In the genomic region with DNA sequence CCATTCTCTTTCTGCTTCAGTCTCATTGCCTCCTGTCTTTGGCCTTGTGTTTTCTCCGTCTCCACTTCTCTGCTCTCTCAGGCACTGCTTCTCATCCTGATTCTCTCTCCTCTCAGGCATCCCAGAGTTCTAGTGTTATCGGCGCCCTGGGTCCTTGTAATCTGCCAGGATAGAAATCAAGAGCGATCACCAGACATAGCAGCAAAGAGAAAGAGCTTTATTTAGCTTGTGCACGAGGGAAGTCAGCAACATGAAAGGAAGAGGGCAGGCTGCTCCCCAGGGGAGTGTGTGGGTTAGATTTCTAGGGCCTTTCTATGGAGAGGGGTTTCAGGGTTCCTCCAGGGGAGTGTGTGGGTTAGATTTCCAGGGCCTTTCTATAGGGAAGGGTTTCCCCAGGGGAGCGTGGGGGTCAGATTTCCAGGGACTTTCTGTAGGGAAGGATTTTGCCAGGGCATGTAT, we compare ENCODE assay signal across 10 cellular contexts. TPM values are rescaled to one million over a fixed set of nuclear protein-coding genes. Genes with fewer than 3 reads are reported as not detected.
A peak's percentile ranks its signal among the peaks of the same experiment; 100 is the strongest.
DNase-seq lines count a peak whose midpoint lies in the region; ATAC-seq and FAIRE-seq lines count a peak whose summit lies in the region.
"Had no signal": no experiment of that assay in that cellular context is flagged by ENCODE, and none has a peak within 500 bp of the region (broad histone marks: within the 10 kb centered on the region; RNA-seq: fewer than 3 reads in every experiment).

No MANE protein-coding gene starts in this region.

- H3K27me3 Mint-ChIP-seq in activated CD8-positive, alpha-beta memory T cell treated with anti-CD3 and anti-CD28 coated beads, Interleukin-2, amount 10 ng/mL, durations not matched to agents 7 days and 5 days, result no peaks in the 10 kb centered on the region
- no peaks in the 10 kb centered on the region for H3K27me3 Mint-ChIP-seq in activated T-cell treated with anti-CD3 and anti-CD28 coated beads, Interleukin-2, amount 50 U/mL, for 4 hours (ENCODE audit: low read depth)

- H2AFZ ChIP-seq in neuron (ENCODE audit: low read depth, low read length), result peak overlapping the region; percentile 85

- CTCF ChIA-PET in activated CD8-positive, alpha-beta memory T cell treated with anti-CD3 and anti-CD28 coated beads, Interleukin-2, amount 10 ng/mL, durations not matched to agents 7 days and 5 days (lab: Charles Lee), result interaction anchor here (0.8 to 3.1 kb wide), 5 partner anchors 8 to 24 kb away, joined by 3 to 8 read pairs (median 4); no protein-coding TSS in a partner anchor

- no peaks in the 10 kb centered on the region for H3K27me3 ChIP-seq in neuron (ENCODE audit: insufficient read depth, low read length)

- H3K4me1 Mint-ChIP-seq in activated CD8-positive, alpha-beta memory T cell treated with anti-CD3 and anti-CD28 coated beads, Interleukin-2, amount 10 ng/mL, durations not matched to agents 7 days and 5 days, result peaks cover 54% of the 10 kb centered on the region
- peaks cover 43% of the 10 kb centered on the region for H3K4me1 Mint-ChIP-seq in activated T-cell treated with anti-CD3 and anti-CD28 coated beads, Interleukin-2, amount 50 U/mL, for 4 hours (ENCODE audit: low read depth)

- no peak for FAIRE-seq in RCC 7860 (lab: Jason Lieb, UNC)
- FAIRE-seq: TTC549 had no signal

- peaks cover 5% of the 10 kb centered on the region for H3K36me3 Mint-ChIP-seq in activated CD8-positive, alpha-beta memory T cell treated with anti-CD3 and anti-CD28 coated beads, Interleukin-2, amount 10 ng/mL, durations not matched to agents 7 days and 5 days
- H3K36me3 Mint-ChIP-seq in activated T-cell treated with anti-CD3 and anti-CD28 coated beads, Interleukin-2, amount 50 U/mL, for 4 hours (ENCODE audit: insufficient read depth), result peaks cover 8% of the 10 kb centered on the region

- H3K36me3 ChIP-seq in neuron (ENCODE audit: insufficient read depth, low read length), result no peaks in the 10 kb centered on the region

- H3K4me1 ChIP-seq in neuron (ENCODE audit: insufficient read depth, low read length), result peaks cover 14% of the 10 kb centered on the region

- ATAC-seq in activated CD8-positive, alpha-beta memory T cell treated with anti-CD3 and anti-CD28 coated beads, Interleukin-2, amount 10 ng/mL, durations not matched to agents 7 days and 5 days, result peak; percentile 20
- peak; percentile 13 for ATAC-seq in HG03139 (IDR thresholded peaks at IDR 0.05; ENCODE audit: unreplicated experiment)
- peak; percentile 15 to 16 for ATAC-seq in activated T-cell treated with anti-CD3 and anti-CD28 coated beads, Interleukin-2, amount 50 U/mL, for 4 hours

- H3K4me3 Mint-ChIP-seq in activated CD8-positive, alpha-beta memory T cell treated with anti-CD3 and anti-CD28 coated beads, Interleukin-2, amount 10 ng/mL, durations not matched to agents 7 days and 5 days, result no peak overlapping the region
- no peak overlapping the region for H3K4me3 Mint-ChIP-seq in activated T-cell treated with anti-CD3 and anti-CD28 coated beads, Interleukin-2, amount 50 U/mL, for 4 hours

- H3K27ac Mint-ChIP-seq in activated CD8-positive, alpha-beta memory T cell treated with anti-CD3 and anti-CD28 coated beads, Interleukin-2, amount 10 ng/mL, durations not matched to agents 7 days and 5 days, result no peak overlapping the region

- H3K9me3 ChIP-seq in neuron (ENCODE audit: low read length), result no peaks in the 10 kb centered on the region

- H3K9me3 Mint-ChIP-seq in activated CD8-positive, alpha-beta memory T cell treated with anti-CD3 and anti-CD28 coated beads, Interleukin-2, amount 10 ng/mL, durations not matched to agents 7 days and 5 days (ENCODE audit: low read depth), result peaks cover 6% of the 10 kb centered on the region
- H3K9me3 Mint-ChIP-seq in activated T-cell treated with anti-CD3 and anti-CD28 coated beads, Interleukin-2, amount 50 U/mL, for 4 hours, result peaks cover 6% of the 10 kb centered on the region

- DNase-seq in activated CD8-positive, alpha-beta memory T cell treated with anti-CD3 and anti-CD28 coated beads, Interleukin-2, amount 10 ng/mL, durations not matched to agents 7 days and 5 days, result no peak
- no peak for DNase-seq in activated CD8-positive, alpha-beta memory T cell treated with anti-CD3 and anti-CD28 coated beads, Interleukin-2, amount 50 U/mL, for 4 hours
- DNase-seq in activated T-cell treated with anti-CD3 and anti-CD28 coated beads, Interleukin-2, amount 50 U/mL, for 4 hours, result no peak
- DNase-seq in RCC 7860 (ENCODE audit: low spot score), result no peak
- DNase-seq in NCI-H2196 (lab: John Stamatoyannopoulos, UW; ENCODE audit: unreplicated experiment), result no peak
- no peak for DNase-seq in SHP77 (lab: John Stamatoyannopoulos, UW)

- no peak overlapping the region for H3K4me3 ChIP-seq in neuron (ENCODE audit: low read length)

RNA-seq across cellular contexts. Expression of gene SUN5, which starts 32.5 kb away (rescaled TPM):
- not detected for total RNA-seq in activated CD8-positive, alpha-beta memory T cell treated with anti-CD3 and anti-CD28 coated beads, Interleukin-2, amount 10 ng/mL, durations not matched to agents 7 days and 5 days
- total RNA-seq in activated T-cell treated with anti-CD3 and anti-CD28 coated beads, Interleukin-2, amount 50 U/mL, for 4 hours, result not detected
- total RNA-seq: subcutaneous adipose tissue had no signal

RNA-seq across cellular contexts. Expression of gene BPIFB2, which starts 35.8 kb away (rescaled TPM):
- not detected for total RNA-seq in activated CD8-positive, alpha-beta memory T cell treated with anti-CD3 and anti-CD28 coated beads, Interleukin-2, amount 10 ng/mL, durations not matched to agents 7 days and 5 days
- under 1 TPM in 1 of 3 donors, not detected in 2; 0.11 TPM for total RNA-seq in activated T-cell treated with anti-CD3 and anti-CD28 coated beads, Interleukin-2, amount 50 U/mL, for 4 hours
- total RNA-seq: subcutaneous adipose tissue had no signal

RNA-seq across cellular contexts. Expression of gene BPIFB6, which starts 59.7 kb away (rescaled TPM):
- not detected for total RNA-seq in activated CD8-positive, alpha-beta memory T cell treated with anti-CD3 and anti-CD28 coated beads, Interleukin-2, amount 10 ng/mL, durations not matched to agents 7 days and 5 days
- not detected for total RNA-seq in activated T-cell treated with anti-CD3 and anti-CD28 coated beads, Interleukin-2, amount 50 U/mL, for 4 hours
- total RNA-seq: subcutaneous adipose tissue had no signal
